ENCODE assay signal across 16 cellular contexts in genomic region chr2:186307871-186308270, GRCh38.
DNase-seq lines count a peak whose midpoint lies in the region; ATAC-seq, FAIRE-seq and TF ChIP-seq lines count a peak whose summit lies in the region.
"Had no signal": no experiment of that assay in that cellular context is flagged by ENCODE, and none has a peak within 500 bp of the region (broad histone marks: within the 10 kb centered on the region; RNA-seq: fewer than 3 reads in every experiment).

No MANE protein-coding gene starts in this region.

- H3K27ac ChIP-seq in CD8-positive, alpha-beta memory T cell (ENCODE audit: low read depth, low read length) = no peak overlapping the region
- H3K27ac ChIP-seq: gastrocnemius medialis had no signal

- H3K9me3 ChIP-seq in CD8-positive, alpha-beta memory T cell (ENCODE audit: low read length) = no peaks in the 10 kb centered on the region
- H3K9me3 ChIP-seq: gastrocnemius medialis had no signal

- H3K9me3 Mint-ChIP-seq in CD8-positive, alpha-beta memory T cell = peaks cover 16 to 56% (median 19%) of the 10 kb centered on the region in 5 donors

- H3K36me3 ChIP-seq in bronchial epithelial cell (ENCODE audit: control insufficient read depth, insufficient read depth, low read length) (no peaks in the 10 kb centered on the region), H7 (replicated peaks; ENCODE audit: control insufficient read depth, insufficient read depth, low read length) (no peaks in the 10 kb centered on the region)
- no peaks in the 10 kb centered on the region for H3K36me3 ChIP-seq in CD8-positive, alpha-beta memory T cell (ENCODE audit: insufficient read depth, low read length)
- H3K36me3 ChIP-seq: gastrocnemius medialis had no signal

- peak; percentile 2 for TF ChIP-seq CTCF in bronchial epithelial cell (IDR thresholded peaks at IDR 0.05; ENCODE audit: insufficient read depth, low read length, severe bottlenecking)

- no peak overlapping the region for H3K4me3 Mint-ChIP-seq in CD8-positive, alpha-beta memory T cell
- H3K4me3 Mint-ChIP-seq: activated CD8-positive, alpha-beta T cell treated with anti-CD3 and anti-CD28 coated beads for 36 hours; T-helper 2 cell treated with Interferon-gamma antibody and Interleukin-4, amounts not matched to agents 5 μg/mL and 100 μg/mL, for 36 hours had no signal

- H3K4me3 ChIP-seq in bronchial epithelial cell (ENCODE audit: low read depth, low read length) (no peak overlapping the region), H7 (ENCODE audit: insufficient read depth, low read depth, low read length) (no peak overlapping the region)
- H3K4me3 ChIP-seq in CD8-positive, alpha-beta memory T cell (ENCODE audit: low read length) = no peak overlapping the region
- H3K4me3 ChIP-seq: gastrocnemius medialis had no signal

- no peaks in the 10 kb centered on the region for H3K4me1 ChIP-seq in CD8-positive, alpha-beta memory T cell (ENCODE audit: insufficient read depth, low read length)
- H3K4me1 ChIP-seq: gastrocnemius medialis had no signal

- no peaks in the 10 kb centered on the region for H3K27me3 Mint-ChIP-seq in CD8-positive, alpha-beta memory T cell
- H3K27me3 Mint-ChIP-seq: activated CD8-positive, alpha-beta T cell treated with anti-CD3 and anti-CD28 coated beads for 36 hours had no signal

- POLR2A ChIA-PET in CD8-positive, alpha-beta memory T cell (lab: Charles Lee) = no interaction called here

- peak; percentile 81 for ATAC-seq in GM18498 (IDR thresholded peaks at IDR 0.05; ENCODE audit: unreplicated experiment)
- ATAC-seq in GM19452 (IDR thresholded peaks at IDR 0.05; ENCODE audit: unreplicated experiment) = peak; percentile 75
- ATAC-seq in HG03066 (IDR thresholded peaks at IDR 0.05; ENCODE audit: low read depth, unreplicated experiment) = peak; percentile 74
- no peak for ATAC-seq in left cardiac atrium
- ATAC-seq: activated CD8-positive, alpha-beta T cell treated with anti-CD3 and anti-CD28 coated beads for 36 hours; gastrocnemius medialis had no signal

- peaks cover 7 to 69% (median 24%) of the 10 kb centered on the region in 3 donors for H3K36me3 Mint-ChIP-seq in CD8-positive, alpha-beta memory T cell

- H3K27ac Mint-ChIP-seq in CD8-positive, alpha-beta memory T cell = no peak overlapping the region
- H3K27ac Mint-ChIP-seq: activated CD8-positive, alpha-beta T cell treated with anti-CD3 and anti-CD28 coated beads for 36 hours; T-helper 2 cell treated with Interferon-gamma antibody and Interleukin-4, amounts not matched to agents 5 μg/mL and 100 μg/mL, for 36 hours had no signal

- FAIRE-seq in bronchial epithelial cell (lab: Jason Lieb, UNC) = no peak
- FAIRE-seq: kidney had no signal

- H3K4me1 Mint-ChIP-seq in CD8-positive, alpha-beta memory T cell = no peaks in the 10 kb centered on the region

- peak; percentile 32 for DNase-seq in bronchial epithelial cell (ENCODE audit: low read depth)
- DNase-seq in activated CD4-positive, CD25-positive, alpha-beta regulatory T cell treated with anti-CD3 and anti-CD28 coated beads, Interleukin-2, amount 50 U/mL, for 72 hours = no peak
- no peak for DNase-seq in H7
- no peak for DNase-seq in left cardiac atrium
- DNase-seq in CD8-positive, alpha-beta memory T cell = no peak
- DNase-seq: activated CD8-positive, alpha-beta T cell treated with anti-CD3 and anti-CD28 coated beads for 36 hours; activated effector memory CD4-positive, alpha-beta T cell treated with anti-CD3 and anti-CD28 coated beads, Interleukin-2, amount 50 U/mL, for 16 hours; effector memory CD4-positive, alpha-beta T cell; gastrocnemius medialis; kidney; NCI-H1417; NCI-H510A treated with DMSO at 0.1 percent for 48 hours had no signal

- H3K27me3 ChIP-seq in bronchial epithelial cell (ENCODE audit: control insufficient read depth, insufficient read depth, low read length) (no peaks in the 10 kb centered on the region), H7 (ENCODE audit: control insufficient read depth, insufficient read depth, low read length) (no peaks in the 10 kb centered on the region)
- H3K27me3 ChIP-seq in CD8-positive, alpha-beta memory T cell (ENCODE audit: insufficient read depth, low read length, poor library complexity, severe bottlenecking) = no peaks in the 10 kb centered on the region
- H3K27me3 ChIP-seq: gastrocnemius medialis had no signal

- intact Hi-C loops in left cardiac atrium (cut with DNase I) = no loop called here

- CTCF ChIA-PET in CD8-positive, alpha-beta memory T cell (lab: Charles Lee) = no interaction called here

Comparison
In these comparisons a context has a peak if more than half of its experiments do, and no peak if none do; other contexts are left out.
1. ATAC-seq: peak in GM18498 (single experiment), GM19452 (single experiment) and HG03066 (single experiment); none in left cardiac atrium (0 of 2).